ENCODE assay signal across 1 cellular context in genomic region chr12:130715150-130715995, GRCh38.
TF ChIP-seq lines count a peak whose summit lies in the region.

No MANE protein-coding gene starts in this region.

TF ChIP-seq in GM12878, 131 proteins besides CTCF, POLR2A, EP300 and RAD21 (continued from another document):
- no peak for TF ChIP-seq ZBTB40 (IDR thresholded peaks at IDR 0.05; ENCODE audit: borderline replicate concordance)
- TF ChIP-seq USF2 (IDR thresholded peaks at IDR 0.05; ENCODE audit: borderline replicate concordance, low read depth, low read length), result no peak
- TF ChIP-seq YBX1 (IDR thresholded peaks at IDR 0.05), result no peak
- no peak for TF ChIP-seq EZH2 (IDR thresholded peaks at IDR 0.05; ENCODE audit: borderline replicate concordance, control insufficient read depth, low read depth, low read length)
- no peak for TF ChIP-seq MYC (IDR thresholded peaks at IDR 0.05; ENCODE audit: insufficient read depth, insufficient read length, insufficient replicate concordance, low read length, severe bottlenecking)
